In the genomic region with DNA sequence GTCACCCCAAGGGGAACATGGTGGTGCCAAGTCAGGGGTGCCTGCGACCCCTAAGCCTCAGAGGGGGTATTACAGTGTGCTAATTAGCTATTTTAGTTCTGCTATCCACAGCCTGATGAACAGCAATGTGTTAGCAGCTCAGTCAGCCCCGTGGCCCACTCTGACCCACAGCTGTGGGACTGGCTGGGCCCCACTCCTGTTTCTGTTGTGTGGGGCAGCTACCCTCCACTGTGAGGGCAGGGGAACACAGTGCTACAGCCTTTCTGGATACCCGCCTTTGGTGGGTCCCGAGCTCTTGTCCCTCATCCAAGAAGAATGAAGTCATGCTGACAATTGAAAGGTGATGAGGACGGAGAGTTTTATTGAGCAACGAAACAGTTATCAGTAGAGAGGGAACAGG, we compare ENCODE assay signal across 24 cellular contexts.
"Had no signal": no experiment of that assay in that cellular context is flagged by ENCODE, and none has a peak within 500 bp of the region (broad histone marks: within the 10 kb centered on the region; RNA-seq: fewer than 3 reads in every experiment).

No MANE protein-coding gene starts in this region.

- H3K4me1 ChIP-seq: gastrocnemius medialis, heart right ventricle, left lung, lower lobe of right lung had no signal

- H3K4me3 Mint-ChIP-seq: naive thymus-derived CD4-positive, alpha-beta T cell had no signal

- H3K27me3 ChIP-seq: dorsolateral prefrontal cortex, esophagus squamous epithelium, gastrocnemius medialis, heart right ventricle, left lung had no signal

- ATAC-seq: gastrocnemius medialis; heart right ventricle; left cardiac atrium; left lung; left ventricle myocardium superior; lower lobe of right lung; naive thymus-derived CD4-positive, alpha-beta T cell had no signal

- DNase-seq: dermis blood vessel endothelial cell; dorsolateral prefrontal cortex; effector CD4-positive, alpha-beta T cell; effector memory CD4-positive, alpha-beta T cell; esophagus squamous epithelium; foreskin fibroblast; foreskin melanocyte; gastrocnemius medialis; glutamatergic neuron; head of caudate nucleus; heart right ventricle; hippocampal formation; left cardiac atrium; left lung; left ventricle myocardium superior; lower lobe of right lung; mesenchymal stem cell; midbrain; naive thymus-derived CD4-positive, alpha-beta T cell had no signal

- FAIRE-seq: colon, endothelial cell of umbilical vein, islet of Langerhans, keratinocyte had no signal

- H3K36me3 ChIP-seq: esophagus squamous epithelium, gastrocnemius medialis, heart right ventricle, left lung, lower lobe of right lung had no signal

- H3K4me3 ChIP-seq: coronary artery, dorsolateral prefrontal cortex, esophagus squamous epithelium, gastrocnemius medialis, heart right ventricle, left lung, lower lobe of right lung had no signal

- H3K9me3 ChIP-seq: gastrocnemius medialis, lower lobe of right lung had no signal

- H3K27ac Mint-ChIP-seq: naive thymus-derived CD4-positive, alpha-beta T cell had no signal

- H3K27ac ChIP-seq: coronary artery, dorsolateral prefrontal cortex, esophagus squamous epithelium, gastrocnemius medialis, heart right ventricle, left lung, lower lobe of right lung had no signal
